18 cellular contexts compared by ENCODE assay signal in the genomic region with DNA sequence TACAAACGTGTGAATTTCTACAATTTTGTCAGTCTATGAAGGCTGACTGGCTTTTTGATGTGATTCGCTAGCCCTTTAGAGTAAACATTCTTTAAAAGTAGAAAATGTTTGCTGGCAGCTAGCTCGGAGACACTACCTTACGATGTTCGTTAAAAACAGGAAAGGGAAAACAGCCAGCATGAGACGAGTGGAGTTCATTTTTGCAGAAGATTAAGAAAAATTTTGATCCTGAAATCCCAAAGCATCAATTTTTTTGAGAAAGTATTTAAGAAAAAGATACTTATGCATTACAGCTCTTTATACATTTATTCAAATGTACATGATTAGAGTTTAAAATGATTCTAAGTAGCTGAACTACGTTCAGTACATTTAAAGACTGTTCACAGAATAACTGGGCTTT. TPM values are rescaled to one million over a fixed set of nuclear protein-coding genes. Genes with fewer than 3 reads are reported as not detected.
A peak's percentile ranks its signal among the peaks of the same experiment; 100 is the strongest.
DNase-seq lines count a peak whose midpoint lies in the region; ATAC-seq and TF ChIP-seq lines count a peak whose summit lies in the region.
"Had no signal": no experiment of that assay in that cellular context is flagged by ENCODE, and none has a peak within 500 bp of the region (broad histone marks: within the 10 kb centered on the region; RNA-seq: fewer than 3 reads in every experiment).

No MANE protein-coding gene starts in this region.

- peaks cover 26% of the 10 kb centered on the region for H3K4me1 ChIP-seq in iPS-20b (ENCODE audit: insufficient read depth, low read length)
- H3K4me1 ChIP-seq in neuron (ENCODE audit: insufficient read depth, low read length) = peaks cover 47% of the 10 kb centered on the region
- no peaks in the 10 kb centered on the region for H3K4me1 ChIP-seq in mammary epithelial cell (ENCODE audit: insufficient read depth, low read length)
- H3K4me1 ChIP-seq: A549 had no signal

- H3K4me1 Mint-ChIP-seq in activated T-cell treated with anti-CD3 and anti-CD28 coated beads, Interleukin-2, amount 50 U/mL, for 72 hours (ENCODE audit: low read depth) = peaks cover 24% of the 10 kb centered on the region
- H3K4me1 Mint-ChIP-seq in activated T-cell treated with anti-CD3 and anti-CD28 coated beads, Interleukin-2, amount 50 U/mL, for 24 hours (ENCODE audit: low read depth) = peaks cover 18% of the 10 kb centered on the region
- peaks cover 16% of the 10 kb centered on the region for H3K4me1 Mint-ChIP-seq in CD14-positive monocyte

- in situ Hi-C loops in mammary epithelial cell (cut with MboI; ENCODE audit: low sequenced_read_pairs in 2 of 2) = no loop called here

- no peak overlapping the region for H2AFZ ChIP-seq in neuron (ENCODE audit: low read depth, low read length)
- no peak overlapping the region for H2AFZ ChIP-seq in mammary epithelial cell (ENCODE audit: low read depth, low read length)

- no peaks in the 10 kb centered on the region for H3K9me3 Mint-ChIP-seq in activated T-cell treated with anti-CD3 and anti-CD28 coated beads, Interleukin-2, amount 50 U/mL, for 72 hours
- H3K9me3 Mint-ChIP-seq in activated T-cell treated with anti-CD3 and anti-CD28 coated beads, Interleukin-2, amount 50 U/mL, for 24 hours = no peaks in the 10 kb centered on the region
- H3K9me3 Mint-ChIP-seq in CD14-positive monocyte = peaks cover 0 to 15% (median 5%) of the 10 kb centered on the region in 7 donors

- H3K27ac Mint-ChIP-seq in activated T-cell treated with anti-CD3 and anti-CD28 coated beads, Interleukin-2, amount 50 U/mL, for 72 hours = peak overlapping the region; percentile 73
- no peak overlapping the region for H3K27ac Mint-ChIP-seq in activated T-cell treated with anti-CD3 and anti-CD28 coated beads, Interleukin-2, amount 50 U/mL, for 24 hours
- no peak overlapping the region for H3K27ac Mint-ChIP-seq in CD14-positive monocyte
- H3K27ac Mint-ChIP-seq: H9 had no signal

- H3K36me3 Mint-ChIP-seq in activated T-cell treated with anti-CD3 and anti-CD28 coated beads, Interleukin-2, amount 50 U/mL, for 72 hours (ENCODE audit: insufficient read depth in 2 of 2) = peaks cover 0 to 4% of the 10 kb centered on the region in 2 donors
- H3K36me3 Mint-ChIP-seq in activated T-cell treated with anti-CD3 and anti-CD28 coated beads, Interleukin-2, amount 50 U/mL, for 24 hours (ENCODE audit: low read depth) = no peaks in the 10 kb centered on the region
- peaks cover 2 to 7% of the 10 kb centered on the region in 2 donors for H3K36me3 Mint-ChIP-seq in CD14-positive monocyte
- H3K36me3 Mint-ChIP-seq: CD4-positive, alpha-beta memory T cell had no signal

- CTCF ChIA-PET in mammary epithelial cell (lab: Charles Lee; ENCODE audit: low non-redundant PET) = no interaction called here

- 38% methylated on average over 7 of the region's 7 CpGs for WGBS in mammary epithelial cell (ENCODE audit: low coverage, missing lambda C conversion rate)

- peaks cover 93% of the 10 kb centered on the region for H3K27me3 Mint-ChIP-seq in activated T-cell treated with anti-CD3 and anti-CD28 coated beads, Interleukin-2, amount 50 U/mL, for 72 hours (ENCODE audit: low read depth)
- peaks cover 88% of the 10 kb centered on the region for H3K27me3 Mint-ChIP-seq in activated T-cell treated with anti-CD3 and anti-CD28 coated beads, Interleukin-2, amount 50 U/mL, for 24 hours
- peaks cover 83 to 97% (median 83%) of the 10 kb centered on the region in 3 donors for H3K27me3 Mint-ChIP-seq in CD14-positive monocyte (ENCODE audit: low read depth in 3 of 3)

- DNase-seq in activated T-cell treated with anti-CD3 and anti-CD28 coated beads, Interleukin-2, amount 50 U/mL, for 72 hours = no peak
- DNase-seq in activated T-cell treated with anti-CD3 and anti-CD28 coated beads, Interleukin-2, amount 50 U/mL, for 24 hours = no peak
- DNase-seq in mammary epithelial cell (no peak), CD14-positive monocyte (ENCODE audit: low spot score) (no peak), amniotic stem cell (lab: John Stamatoyannopoulos, UW) (no peak), nucleus accumbens (lab: John Stamatoyannopoulos, UW) (no peak)
- DNase-seq: AML-193; CD4-positive, alpha-beta memory T cell; DMS79 treated with DMSO at 0.1 percent for 48 hours; GF-D8; GOT3; H9 had no signal

- H3K27me3 ChIP-seq in iPS-20b (ENCODE audit: insufficient read depth, low read length) = peaks cover 99% of the 10 kb centered on the region
- H3K27me3 ChIP-seq in neuron (ENCODE audit: insufficient read depth, low read length) = peaks cover 4% of the 10 kb centered on the region
- peaks cover 28% of the 10 kb centered on the region for H3K27me3 ChIP-seq in mammary epithelial cell (ENCODE audit: insufficient read depth, low read length)

- no peaks in the 10 kb centered on the region for H4K20me1 ChIP-seq in mammary epithelial cell (ENCODE audit: insufficient read depth, low read length)

- intact Hi-C loops in mammary epithelial cell (cut with micrococcal nuclease) = no loop called here
- intact Hi-C loops in CD14-positive monocyte (cut with micrococcal nuclease) = no loop called here

- no peaks in the 10 kb centered on the region for H3K36me3 ChIP-seq in iPS-20b (ENCODE audit: insufficient read depth, low read depth, low read length)
- no peaks in the 10 kb centered on the region for H3K36me3 ChIP-seq in neuron (ENCODE audit: insufficient read depth, low read length)
- H3K36me3 ChIP-seq in mammary epithelial cell (ENCODE audit: insufficient read depth, low read length) = no peaks in the 10 kb centered on the region

- no peaks in the 10 kb centered on the region for H3K79me2 ChIP-seq in mammary epithelial cell (ENCODE audit: insufficient read depth, low read length)

- dilution Hi-C loops in mammary epithelial cell (cut with HindIII; ENCODE audit: low sequenced_read_pairs) = no loop called here

- H3K9ac ChIP-seq in iPS-20b (ENCODE audit: low read depth, low read length) = no peak overlapping the region
- no peak overlapping the region for H3K9ac ChIP-seq in mammary epithelial cell (ENCODE audit: insufficient read depth, low read length)

- TF ChIP-seq CTCF in mammary epithelial cell (conservative IDR thresholded peaks at IDR 0.05 in 1 of 2, IDR thresholded peaks at IDR 0.05 in 1 of 2; ENCODE audit: extremely low read depth in 1 of 2, insufficient read depth in 1 of 2, low read depth in 1 of 2, low read length in 2 of 2) (no peak), CD14-positive monocyte (IDR thresholded peaks at IDR 0.05) (no peak)

- H3K27ac ChIP-seq in iPS-20b (ENCODE audit: low read length) = no peak overlapping the region
- no peak overlapping the region for H3K27ac ChIP-seq in mammary epithelial cell (ENCODE audit: insufficient read depth, low read depth, low read length)
- H3K27ac ChIP-seq: 22Rv1, A549, C4-2B had no signal

- no TSS peak for BruUV-seq in mammary epithelial cell (replicated peaks; lab: Mats Ljungman, UMichigan)

- no peak for ATAC-seq in activated T-cell treated with anti-CD3 and anti-CD28 coated beads, Interleukin-2, amount 50 U/mL, for 72 hours (replicated peaks in 1 of 2)
- ATAC-seq: A549 had no signal

- H3K4me2 ChIP-seq in mammary epithelial cell (ENCODE audit: insufficient read depth, low read depth, low read length) = no peak overlapping the region
- H3K4me2 ChIP-seq: A549 had no signal

- no peak overlapping the region for H3K4me3 Mint-ChIP-seq in activated T-cell treated with anti-CD3 and anti-CD28 coated beads, Interleukin-2, amount 50 U/mL, for 72 hours
- no peak overlapping the region for H3K4me3 Mint-ChIP-seq in activated T-cell treated with anti-CD3 and anti-CD28 coated beads, Interleukin-2, amount 50 U/mL, for 24 hours
- peak overlapping the region in 1 of 2 donors; percentile 30 for H3K4me3 Mint-ChIP-seq in CD14-positive monocyte
- H3K4me3 Mint-ChIP-seq: CD4-positive, alpha-beta memory T cell had no signal

- H3K4me3 ChIP-seq in iPS-20b (ENCODE audit: low read length) (peak overlapping the region; percentile 19; the same call in 1 of the 2 replicates), neuron (ENCODE audit: low read length) (peak overlapping the region; percentile 56), mammary epithelial cell (replicated peaks in 1 of 3; ENCODE audit: insufficient read depth in 1 of 3, low read depth in 2 of 3, low read length in 3 of 3) (no peak overlapping the region)
- H3K4me3 ChIP-seq: A549 had no signal

- H3K9me3 ChIP-seq in iPS-20b (ENCODE audit: insufficient read depth, low read depth, low read length) (no peaks in the 10 kb centered on the region), neuron (ENCODE audit: low read length) (no peaks in the 10 kb centered on the region), mammary epithelial cell (replicated peaks; ENCODE audit: insufficient read depth, low read length) (no peaks in the 10 kb centered on the region)
- H3K9me3 ChIP-seq: A549 had no signal

RNA-seq across cellular contexts. Expression of gene CNPY1, which starts 34.8 kb away (rescaled TPM):
- not detected for total RNA-seq in activated T-cell treated with anti-CD3 and anti-CD28 coated beads, Interleukin-2, amount 50 U/mL, for 72 hours
- total RNA-seq in mammary epithelial cell = not detected
- polyA plus RNA-seq in mammary epithelial cell (not detected), CD14-positive monocyte (not detected)
- not detected for polyA minus RNA-seq in mammary epithelial cell
- total RNA-seq: CD4-positive, alpha-beta memory T cell; H9 had no signal
- polyA plus RNA-seq: A549; BJ; CD4-positive, alpha-beta memory T cell had no signal

RNA-seq across cellular contexts. Expression of gene EN2, which starts 53.7 kb away (rescaled TPM):
- total RNA-seq in activated T-cell treated with anti-CD3 and anti-CD28 coated beads, Interleukin-2, amount 50 U/mL, for 72 hours = not detected
- under 1 TPM; 0.17 to 0.26 TPM for total RNA-seq in mammary epithelial cell
- not detected for polyA plus RNA-seq in mammary epithelial cell
- polyA minus RNA-seq in mammary epithelial cell = not detected
- polyA plus RNA-seq in CD14-positive monocyte = not detected
- total RNA-seq: CD4-positive, alpha-beta memory T cell had no signal
- polyA plus RNA-seq: BJ; CD4-positive, alpha-beta memory T cell had no signal

Comparison
In these comparisons a context has a peak if more than half of its experiments do, and no peak if none do; other contexts are left out.
1. H3K4me3 ChIP-seq: peak in iPS-20b (single experiment) and neuron (single experiment); none in mammary epithelial cell (0 of 3).